2 cellular contexts compared by ENCODE assay signal in genomic region chr11:8161609-8162304, GRCh38. TPM values are rescaled to one million over a fixed set of nuclear protein-coding genes. Genes with fewer than 3 reads are reported as not detected.
"Had no signal": no experiment of that assay in that cellular context is flagged by ENCODE, and none has a peak within 500 bp of the region (broad histone marks: within the 10 kb centered on the region; RNA-seq: fewer than 3 reads in every experiment).

No MANE protein-coding gene starts in this region.

RNA-seq across cellular contexts. Expression of gene RIC3, which starts 7.1 kb away (rescaled TPM):
- total RNA-seq: OCI-LY7, SJSA1 had no signal
